ENCODE assay signal across 15 cellular contexts in genomic region chr3:107675233-107675900, GRCh38.
DNase-seq lines count a peak whose midpoint lies in the region; ATAC-seq and TF ChIP-seq lines count a peak whose summit lies in the region.
"Had no signal": no experiment of that assay in that cellular context is flagged by ENCODE, and none has a peak within 500 bp of the region (broad histone marks: within the 10 kb centered on the region; RNA-seq: fewer than 3 reads in every experiment).

No MANE protein-coding gene starts in this region.

- H3K27ac ChIP-seq in MM.1S (ENCODE audit: low read length), result peak overlapping the region; percentile 49; the same call in 1 of the 2 replicates
- no peak overlapping the region for H3K27ac ChIP-seq in gastrocnemius medialis
- no peak overlapping the region for H3K27ac ChIP-seq in smooth muscle cell (ENCODE audit: low read depth)
- H3K27ac ChIP-seq: adrenal gland, KMS-11, ovary had no signal

- DNase-seq in MM.1S (peak; percentile 32), nephron progenitor cell (no peak), gastrocnemius medialis (no peak), smooth muscle cell (lab: John Stamatoyannopoulos, UW; ENCODE audit: unreplicated experiment) (no peak)
- DNase-seq: activated CD8-positive, alpha-beta memory T cell treated with anti-CD3 and anti-CD28 coated beads for 24 hours; adrenal gland; Caco-2; ovary; PC-3; stimulated activated naive CD4-positive, alpha-beta T cell treated with Interleukin-2 at 50 U/mL for 16 hours had no signal

- TF ChIP-seq CTCF in MM.1S (IDR thresholded peaks at IDR 0.05; ENCODE audit: low read length), result no peak
- TF ChIP-seq CTCF in nephron progenitor cell (IDR thresholded peaks at IDR 0.05), result no peak
- TF ChIP-seq CTCF in gastrocnemius medialis (IDR thresholded peaks at IDR 0.05 in 4 of 5, conservative IDR thresholded peaks at IDR 0.05 in 1 of 5), result no peak
- TF ChIP-seq CTCF in smooth muscle cell (IDR thresholded peaks at IDR 0.05; ENCODE audit: borderline replicate concordance, insufficient read depth, poor library complexity, severe bottlenecking), result no peak

- peak overlapping the region; percentile 19; the same call in 1 of the 2 replicates for H3K9ac ChIP-seq in MM.1S (ENCODE audit: low read length)
- no peak overlapping the region for H3K9ac ChIP-seq in smooth muscle cell (ENCODE audit: low read depth)
- H3K9ac ChIP-seq: KMS-11 had no signal

- H3K27ac Mint-ChIP-seq in nephron progenitor cell, result peak overlapping the region; percentile 77

- peak overlapping the region; percentile 36; the same call in 1 of the 2 replicates for H2AFZ ChIP-seq in MM.1S (ENCODE audit: low read length)
- H2AFZ ChIP-seq in smooth muscle cell (ENCODE audit: low read depth), result no peak overlapping the region

- no peaks in the 10 kb centered on the region for H3K9me3 ChIP-seq in MM.1S (replicated peaks; ENCODE audit: insufficient read depth, low read length)
- no peaks in the 10 kb centered on the region for H3K9me3 ChIP-seq in gastrocnemius medialis
- no peaks in the 10 kb centered on the region for H3K9me3 ChIP-seq in smooth muscle cell (replicated peaks; ENCODE audit: low read depth)
- H3K9me3 ChIP-seq: adrenal gland, Caco-2, ovary had no signal

- peaks cover 17% of the 10 kb centered on the region for H3K36me3 Mint-ChIP-seq in nephron progenitor cell (ENCODE audit: low read depth)

- in situ Hi-C loops in gastrocnemius medialis (cut with MboI; ENCODE audit: low sequenced_read_pairs in 4 of 4), result loop anchor here in 2 of 4 donors (10.0 kb wide), 1 partner anchor 59 kb away; no protein-coding TSS in a partner anchor

- intact Hi-C loops in gastrocnemius medialis (cut with DNase I; ENCODE audit: low total_unique reads), result loop anchor here (2.0 to 5.0 kb wide), 3 partner anchors 15 to 252 kb away; no protein-coding TSS in a partner anchor

- TF ChIP-seq POLR2A in gastrocnemius medialis (IDR thresholded peaks at IDR 0.05), result no peak

- H3K4me1 Mint-ChIP-seq in nephron progenitor cell, result peaks cover 33% of the 10 kb centered on the region

- peak overlapping the region; percentile 72 for H3K4me2 ChIP-seq in MM.1S (ENCODE audit: low read depth, low read length)
- no peak overlapping the region for H3K4me2 ChIP-seq in smooth muscle cell
- H3K4me2 ChIP-seq: KMS-11 had no signal

- H4K20me1 ChIP-seq in MM.1S (ENCODE audit: insufficient read depth, low read length), result no peaks in the 10 kb centered on the region
- H4K20me1 ChIP-seq in smooth muscle cell (ENCODE audit: low read depth), result peaks cover 87% of the 10 kb centered on the region

- H3K9me2 ChIP-seq in MM.1S (replicated peaks; ENCODE audit: insufficient read depth, low read length), result no peaks in the 10 kb centered on the region

- no peak overlapping the region for H3K4me3 Mint-ChIP-seq in nephron progenitor cell

- H3K9me3 Mint-ChIP-seq in nephron progenitor cell, result peaks cover 7% of the 10 kb centered on the region

- peak; percentile 47 for ATAC-seq in GM18861 (IDR thresholded peaks at IDR 0.05; ENCODE audit: unreplicated experiment)
- peak; percentile 71 for ATAC-seq in GM21723 (IDR thresholded peaks at IDR 0.05; ENCODE audit: unreplicated experiment)
- no peak for ATAC-seq in gastrocnemius medialis
- ATAC-seq in HG03442 (IDR thresholded peaks at IDR 0.05; ENCODE audit: unreplicated experiment), result no peak
- no peak for ATAC-seq in GM19467 (IDR thresholded peaks at IDR 0.05; ENCODE audit: unreplicated experiment)
- ATAC-seq: PC-3 had no signal

- H3K4me1 ChIP-seq in MM.1S (ENCODE audit: low read length) (peaks cover 16% of the 10 kb centered on the region), gastrocnemius medialis (peaks cover 5 to 11% of the 10 kb centered on the region in 2 donors), smooth muscle cell (ENCODE audit: low read depth) (no peaks in the 10 kb centered on the region)
- H3K4me1 ChIP-seq: Caco-2 had no signal

- no peaks in the 10 kb centered on the region for H3K27me3 Mint-ChIP-seq in nephron progenitor cell (ENCODE audit: low read depth, poor library complexity)

- WGBS in smooth muscle cell (ENCODE audit: low lambda C conversion rate), result 90% methylated on average over 6 of the region's 6 CpGs

- H3K79me2 ChIP-seq in MM.1S (ENCODE audit: low read length), result peaks cover 5% of the 10 kb centered on the region; the same call in 1 of the 2 replicates
- peaks cover 14% of the 10 kb centered on the region for H3K79me2 ChIP-seq in smooth muscle cell (ENCODE audit: low read depth)

- H3K36me3 ChIP-seq in MM.1S (replicated peaks; ENCODE audit: insufficient read depth, low read length), result no peaks in the 10 kb centered on the region
- H3K36me3 ChIP-seq in gastrocnemius medialis, result no peaks in the 10 kb centered on the region
- no peaks in the 10 kb centered on the region for H3K36me3 ChIP-seq in smooth muscle cell (ENCODE audit: low read depth)
- H3K36me3 ChIP-seq: adrenal gland, ovary had no signal

- H3K4me3 ChIP-seq in MM.1S (ENCODE audit: low read length) (peak overlapping the region; percentile 45), gastrocnemius medialis (no peak overlapping the region), smooth muscle cell (no peak overlapping the region)
- H3K4me3 ChIP-seq: adrenal gland, ovary had no signal

- H3F3A ChIP-seq in MM.1S (ENCODE audit: insufficient read depth, low read length), result peaks cover 15% of the 10 kb centered on the region
- H3F3A ChIP-seq in smooth muscle cell (ENCODE audit: low read depth), result no peaks in the 10 kb centered on the region

- H3K27me3 ChIP-seq in MM.1S (replicated peaks; ENCODE audit: insufficient read depth, low read length), result no peaks in the 10 kb centered on the region
- no peaks in the 10 kb centered on the region for H3K27me3 ChIP-seq in gastrocnemius medialis
- H3K27me3 ChIP-seq in smooth muscle cell (ENCODE audit: low read depth), result no peaks in the 10 kb centered on the region
- H3K27me3 ChIP-seq: adrenal gland, ovary had no signal

Comparison
In these comparisons a context has a peak if more than half of its experiments do, and no peak if none do; other contexts are left out.
1. ATAC-seq: peak in GM18861 (single experiment) and GM21723 (single experiment); none in gastrocnemius medialis (0 of 2), HG03442 (single experiment) and GM19467 (single experiment).